ENCODE assay signal across 5 cellular contexts in genomic region chr4:70694628-70695027, GRCh38. TPM values are rescaled to one million over a fixed set of nuclear protein-coding genes. Genes with fewer than 3 reads are reported as not detected.
"Had no signal": no experiment of that assay in that cellular context is flagged by ENCODE, and none has a peak within 500 bp of the region (broad histone marks: within the 10 kb centered on the region; RNA-seq: fewer than 3 reads in every experiment).

No MANE protein-coding gene starts in this region.

RNA-seq across cellular contexts. Expression of gene JCHAIN, which starts 28.3 kb away (rescaled TPM):
- total RNA-seq: hepatocyte, kidney epithelial cell, lung microvascular endothelial cell had no signal
- polyA plus RNA-seq: hepatocyte, keratinocyte, mammary epithelial cell had no signal
